Comparison of ENCODE assay signal across 8 cellular contexts in genomic region chr9:127555830-127556820, GRCh38. TPM values are rescaled to one million over a fixed set of nuclear protein-coding genes. Genes with fewer than 3 reads are reported as not detected.
DNase-seq lines count a peak whose midpoint lies in the region; ATAC-seq and TF ChIP-seq lines count a peak whose summit lies in the region.

No MANE protein-coding gene starts in this region.

- in situ Hi-C loops in Caki2 (cut with HindIII; ENCODE audit: low pct_unique_long_range_greater_than_20kb, low sequenced_read_pairs) = no loop called here

- H3K4me3 ChIP-seq in retinal pigment epithelial cell (ENCODE audit: low read length) = no peak overlapping the region

- DNase-seq in Caki2 (ENCODE audit: low read depth) (peak; percentile 80), glomerular visceral epithelial cell (ENCODE audit: extremely low spot score) (peak; percentile 95), retinal pigment epithelial cell (ENCODE audit: low read depth) (peak; percentile 81)
- peak; percentile 78 for DNase-seq in activated effector memory CD4-positive, alpha-beta T cell treated with Interleukin-2 at 50 U/mL for 16 hours

- no peak for TF ChIP-seq CTCF in retinal pigment epithelial cell (conservative IDR thresholded peaks at IDR 0.05; ENCODE audit: low read depth, low read length)

- ATAC-seq in GM21619 (IDR thresholded peaks at IDR 0.05; ENCODE audit: unreplicated experiment) (no peak), HG02852 (IDR thresholded peaks at IDR 0.05; ENCODE audit: unreplicated experiment) (no peak), HG02870 (IDR thresholded peaks at IDR 0.05; ENCODE audit: unreplicated experiment) (no peak)

TF ChIP-seq in PFSK-1, 5 proteins besides CTCF, POLR2A, EP300 and RAD21:
- TF ChIP-seq, protein P1, sequence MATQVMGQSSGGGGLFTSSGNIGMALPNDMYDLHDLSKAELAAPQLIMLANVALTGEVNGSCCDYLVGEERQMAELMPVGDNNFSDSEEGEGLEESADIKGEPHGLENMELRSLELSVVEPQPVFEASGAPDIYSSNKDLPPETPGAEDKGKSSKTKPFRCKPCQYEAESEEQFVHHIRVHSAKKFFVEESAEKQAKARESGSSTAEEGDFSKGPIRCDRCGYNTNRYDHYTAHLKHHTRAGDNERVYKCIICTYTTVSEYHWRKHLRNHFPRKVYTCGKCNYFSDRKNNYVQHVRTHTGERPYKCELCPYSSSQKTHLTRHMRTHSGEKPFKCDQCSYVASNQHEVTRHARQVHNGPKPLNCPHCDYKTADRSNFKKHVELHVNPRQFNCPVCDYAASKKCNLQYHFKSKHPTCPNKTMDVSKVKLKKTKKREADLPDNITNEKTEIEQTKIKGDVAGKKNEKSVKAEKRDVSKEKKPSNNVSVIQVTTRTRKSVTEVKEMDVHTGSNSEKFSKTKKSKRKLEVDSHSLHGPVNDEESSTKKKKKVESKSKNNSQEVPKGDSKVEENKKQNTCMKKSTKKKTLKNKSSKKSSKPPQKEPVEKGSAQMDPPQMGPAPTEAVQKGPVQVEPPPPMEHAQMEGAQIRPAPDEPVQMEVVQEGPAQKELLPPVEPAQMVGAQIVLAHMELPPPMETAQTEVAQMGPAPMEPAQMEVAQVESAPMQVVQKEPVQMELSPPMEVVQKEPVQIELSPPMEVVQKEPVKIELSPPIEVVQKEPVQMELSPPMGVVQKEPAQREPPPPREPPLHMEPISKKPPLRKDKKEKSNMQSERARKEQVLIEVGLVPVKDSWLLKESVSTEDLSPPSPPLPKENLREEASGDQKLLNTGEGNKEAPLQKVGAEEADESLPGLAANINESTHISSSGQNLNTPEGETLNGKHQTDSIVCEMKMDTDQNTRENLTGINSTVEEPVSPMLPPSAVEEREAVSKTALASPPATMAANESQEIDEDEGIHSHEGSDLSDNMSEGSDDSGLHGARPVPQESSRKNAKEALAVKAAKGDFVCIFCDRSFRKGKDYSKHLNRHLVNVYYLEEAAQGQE (IDR thresholded peaks at IDR 0.05; ENCODE audit: insufficient read depth in 1 of 2, low read depth in 2 of 2, low read length in 2 of 2) = 0 out of 4 replicates have a peak, but pooled peaks have one; percentile 3 to 16
- TF ChIP-seq POLR2AphosphoS5 (IDR thresholded peaks at IDR 0.05; ENCODE audit: low read depth, low read length) = no peak
- 0 out of 2 replicates have a peak, but pooled peaks have one; percentile 68 for TF ChIP-seq SIN3A (IDR thresholded peaks at IDR 0.05; ENCODE audit: borderline replicate concordance, insufficient read depth, low read length)
- TF ChIP-seq TAF1 (IDR thresholded peaks at IDR 0.05; ENCODE audit: borderline replicate concordance, insufficient read depth, low read length) = no peak
- no peak for TF ChIP-seq FOXP2 (optimal IDR thresholded peaks at IDR 0.05; ENCODE audit: borderline replicate concordance, extremely low read depth, extremely low read length, insufficient read depth)

RNA-seq across cellular contexts. Expression of gene STXBP1, which starts 56.0 kb away (rescaled TPM):
- total RNA-seq in Caki2 (2014; rRNA removed; shearing (Covaris generic); ENCODE audit: low replicate concordance) = 1.2 and 1.9 TPM in 2 replicates
- 26.4 TPM for polyA plus RNA-seq in PFSK-1 (2012; ENCODE audit: insufficient read length, low read depth)
